Comparison of ENCODE assay signal across 8 cellular contexts in the genomic region with DNA sequence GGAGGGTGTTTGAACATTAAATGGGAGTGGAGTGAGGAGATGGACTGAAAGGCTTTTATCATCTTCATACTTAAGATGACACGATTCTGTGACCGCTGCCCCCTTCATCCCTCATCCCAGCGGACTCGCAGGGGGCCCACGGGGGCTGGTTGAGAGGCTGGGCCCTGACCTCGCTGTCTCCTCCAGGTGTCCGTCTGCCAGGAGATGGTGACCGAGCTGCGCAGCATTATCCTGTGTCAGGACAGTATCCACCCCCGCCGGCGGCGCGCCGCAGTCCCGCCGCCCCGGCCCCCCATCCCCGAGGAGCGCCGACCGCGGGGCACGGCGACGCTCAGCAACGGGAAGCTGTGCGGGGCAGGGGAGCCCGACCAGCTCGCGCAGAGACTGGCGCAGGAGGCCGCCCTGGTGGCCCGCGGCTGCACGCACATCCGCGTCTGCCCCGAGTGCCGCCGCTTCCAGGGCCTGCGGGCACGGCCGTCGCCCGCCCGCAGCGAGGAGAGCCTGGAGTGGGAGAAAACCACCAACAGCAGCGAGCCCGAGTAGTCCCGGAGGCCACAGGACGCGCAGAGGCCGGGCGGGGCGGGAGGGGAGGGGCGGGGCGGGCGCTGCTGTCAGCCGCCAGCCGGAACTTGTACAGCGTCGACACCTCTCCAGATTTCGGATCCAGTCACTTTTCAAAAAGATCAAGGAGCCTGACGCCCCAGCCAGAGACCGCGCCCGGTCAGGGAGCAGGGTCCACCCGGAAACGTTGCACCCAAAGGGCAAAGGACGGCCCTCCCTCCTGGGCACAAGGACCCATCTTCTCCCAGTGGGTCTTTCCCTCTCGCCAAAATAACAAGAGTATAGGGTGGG. TPM values are rescaled to one million over a fixed set of nuclear protein-coding genes. Genes with fewer than 3 reads are reported as not detected.
DNase-seq lines count a peak whose midpoint lies in the region; ATAC-seq and TF ChIP-seq lines count a peak whose summit lies in the region.

No MANE protein-coding gene starts in this region.

- H3K4me3 ChIP-seq in astrocyte of the cerebellum (ENCODE audit: low read depth, low read length) (peak overlapping the region; percentile 33), iPS DF 6.9 (ENCODE audit: low read length) (peak overlapping the region; percentile 46; the same call in 1 of the 2 replicates), skeletal muscle tissue (ENCODE audit: low read length in 3 of 3) (peak overlapping the region; percentile 54 to 60 (median 58))

- DNase-seq in ELR (ENCODE audit: low read depth) (peak; percentile 56), SK-N-DZ (ENCODE audit: low spot score) (peak; percentile 32), astrocyte of the cerebellum (ENCODE audit: low read depth) (no peak), iPS DF 6.9 (ENCODE audit: low read depth, low spot score) (no peak), superior temporal gyrus (ENCODE audit: extremely low spot score) (no peak)

- H3K9ac ChIP-seq in skeletal muscle tissue (ENCODE audit: low read depth in 1 of 3, low read length in 3 of 3), result peak overlapping the region; percentile 27 to 64 (median 33)

- TF ChIP-seq CTCF in astrocyte of the cerebellum (IDR thresholded peaks at IDR 0.05; ENCODE audit: low read depth, low read length, missing control alignments), result no peak

- ATAC-seq in HG03159 (IDR thresholded peaks at IDR 0.05; ENCODE audit: unreplicated experiment) (peak; percentile 81), HG02763 (IDR thresholded peaks at IDR 0.05; ENCODE audit: unreplicated experiment) (no peak)

- H3K9me3 ChIP-seq in iPS DF 6.9 (ENCODE audit: control insufficient read depth, insufficient read depth, low read length) (no peaks in the 10 kb centered on the region), skeletal muscle tissue (ENCODE audit: control insufficient read depth in 3 of 3, low read length in 3 of 3) (no peaks in the 10 kb centered on the region)

- H3K27ac ChIP-seq in iPS DF 6.9 (ENCODE audit: low read length) (no peak overlapping the region), skeletal muscle tissue (ENCODE audit: low read depth, low read length) (no peak overlapping the region)

- no CpG with 5 or more reads among the region's 72 CpGs for WGBS in iPS DF 6.9 (ENCODE audit: insufficient coverage, insufficient read length)

- in situ Hi-C loops in astrocyte of the cerebellum (cut with HindIII; ENCODE audit: low sequenced_read_pairs), result no loop called here

- peaks cover 3% of the 10 kb centered on the region for H3K4me1 ChIP-seq in iPS DF 6.9 (ENCODE audit: control insufficient read depth, insufficient read depth, low read length)
- peaks cover 2 to 3% (median 2%) of the 10 kb centered on the region in 3 donors for H3K4me1 ChIP-seq in skeletal muscle tissue (ENCODE audit: control insufficient read depth in 3 of 3, insufficient read depth in 3 of 3, low read length in 3 of 3)

- no peaks in the 10 kb centered on the region for H3K36me3 ChIP-seq in iPS DF 6.9 (ENCODE audit: control insufficient read depth, insufficient read depth, low read length)
- no peaks in the 10 kb centered on the region for H3K36me3 ChIP-seq in skeletal muscle tissue (ENCODE audit: control insufficient read depth in 3 of 3, insufficient read depth in 3 of 3, low read length in 3 of 3)

- H3K27me3 ChIP-seq in iPS DF 6.9 (ENCODE audit: control insufficient read depth, insufficient read depth, low read length) (peaks cover 3% of the 10 kb centered on the region), skeletal muscle tissue (ENCODE audit: control insufficient read depth in 3 of 3, insufficient read depth in 3 of 3, low read length in 3 of 3) (peaks cover 0 to 3% (median 0%) of the 10 kb centered on the region in 3 donors)

RNA-seq across cellular contexts. Expression of gene TBCEL, which starts 38.0 kb away (rescaled TPM):
- 3.5 and 4.2 TPM in 2 replicates for polyA plus RNA-seq in SK-N-DZ (2014; cell fraction: cytosol; rRNA removed)
- polyA plus RNA-seq in SK-N-DZ (2014; cell fraction: nucleus; rRNA removed), result 7.1 and 7.4 TPM in 2 replicates
- 31.3 TPM for total RNA-seq in skeletal muscle tissue

Comparison
In these comparisons a context has a peak if more than half of its experiments do, and no peak if none do; other contexts are left out.
1. DNase-seq: peak in ELR (single experiment) and SK-N-DZ (single experiment); none in astrocyte of the cerebellum (single experiment), iPS DF 6.9 (single experiment) and superior temporal gyrus (single experiment).
2. Peak in every context shown above with its lines, with median percentiles within 50 percentile points of each other: H3K4me3 ChIP-seq.